14 cellular contexts compared by ENCODE assay signal in genomic region chr11:84396521-84396920, GRCh38.
"Had no signal": no experiment of that assay in that cellular context is flagged by ENCODE, and none has a peak within 500 bp of the region (broad histone marks: within the 10 kb centered on the region; RNA-seq: fewer than 3 reads in every experiment).

No MANE protein-coding gene starts in this region.

- H3K4me3 ChIP-seq: suprapubic skin had no signal

- H3K27me3 Mint-ChIP-seq: activated naive CD8-positive, alpha-beta T cell treated with anti-CD3 and anti-CD28 coated beads for 36 hours; natural killer cell treated with Interleukin-12 subunit alpha and Interleukin-12 subunit beta and Interleukin-15 and Interleukin-18, amount 100 ng/mL, for 72 hours had no signal

- H3K27ac Mint-ChIP-seq: activated naive CD8-positive, alpha-beta T cell treated with anti-CD3 and anti-CD28 coated beads for 36 hours; activated T-helper 1 cell treated with anti-CD3 and anti-CD28 coated beads, Interleukin-12 subunit alpha, Interleukin-12 subunit beta, Interleukin-2, Interleukin-4 antibody, amounts not matched to agents 30 ng/mL and 10 ng/mL and 1 ng/mL, durations not matched to agents 14 hours and 24 hours and 36 hours; natural killer cell treated with Interleukin-12 subunit alpha and Interleukin-12 subunit beta and Interleukin-15 and Interleukin-18, amount 100 ng/mL, for 72 hours; type B pancreatic cell had no signal

- H3K9me3 Mint-ChIP-seq: activated T-helper 1 cell treated with anti-CD3 and anti-CD28 coated beads, Interleukin-12 subunit alpha, Interleukin-12 subunit beta, Interleukin-2, Interleukin-4 antibody, amounts not matched to agents 30 ng/mL and 10 ng/mL and 1 ng/mL, durations not matched to agents 14 hours and 24 hours and 36 hours; type B pancreatic cell had no signal

- H3K4me1 Mint-ChIP-seq: activated naive CD8-positive, alpha-beta T cell treated with anti-CD3 and anti-CD28 coated beads for 36 hours had no signal

- H3K36me3 ChIP-seq: suprapubic skin had no signal

- H3K9me3 ChIP-seq: suprapubic skin had no signal

- H3K27me3 ChIP-seq: suprapubic skin had no signal

- H3K27ac ChIP-seq: suprapubic skin had no signal

- DNase-seq: activated CD4-positive, alpha-beta T cell treated with anti-CD3 and anti-CD28 coated beads, Interleukin-2, amount 50 U/mL, for 1 hour; activated CD8-positive, alpha-beta memory T cell treated with anti-CD3 and anti-CD28 coated beads for 24 hours; activated naive CD8-positive, alpha-beta T cell treated with anti-CD3 and anti-CD28 coated beads for 36 hours; anterior cingulate cortex; erythroblast; foreskin fibroblast; hypothalamus; nucleus accumbens; right cardiac atrium; stimulated activated naive CD8-positive, alpha-beta T cell treated with anti-CD3 and anti-CD28 coated beads, Interleukin-15, Interleukin-2, amounts not matched to agents 100 U/mL and 50 U/mL, for 24 hours had no signal

- H3K36me3 Mint-ChIP-seq: activated naive CD8-positive, alpha-beta T cell treated with anti-CD3 and anti-CD28 coated beads for 36 hours; natural killer cell treated with Interleukin-12 subunit alpha and Interleukin-12 subunit beta and Interleukin-15 and Interleukin-18, amount 100 ng/mL, for 72 hours; type B pancreatic cell had no signal

- ATAC-seq: natural killer cell treated with Interleukin-12 subunit alpha and Interleukin-12 subunit beta and Interleukin-15 and Interleukin-18, amount 100 ng/mL, for 72 hours; right cardiac atrium; stimulated activated naive CD8-positive, alpha-beta T cell treated with anti-CD3 and anti-CD28 coated beads, Interleukin-15, Interleukin-2, amounts not matched to agents 100 U/mL and 50 U/mL, for 24 hours had no signal

- H3K4me1 ChIP-seq: suprapubic skin had no signal

- H3K4me3 Mint-ChIP-seq: activated naive CD8-positive, alpha-beta T cell treated with anti-CD3 and anti-CD28 coated beads for 36 hours; activated T-helper 1 cell treated with anti-CD3 and anti-CD28 coated beads, Interleukin-12 subunit alpha, Interleukin-12 subunit beta, Interleukin-2, Interleukin-4 antibody, amounts not matched to agents 30 ng/mL and 10 ng/mL and 1 ng/mL, durations not matched to agents 14 hours and 24 hours and 36 hours; natural killer cell treated with Interleukin-12 subunit alpha and Interleukin-12 subunit beta and Interleukin-15 and Interleukin-18, amount 100 ng/mL, for 72 hours; type B pancreatic cell had no signal
